ENCODE assay signal across 10 cellular contexts in genomic region chr12:1517007-1517406, GRCh38.
DNase-seq lines count a peak whose midpoint lies in the region; ATAC-seq and TF ChIP-seq lines count a peak whose summit lies in the region.
"Had no signal": no experiment of that assay in that cellular context is flagged by ENCODE, and none has a peak within 500 bp of the region (broad histone marks: within the 10 kb centered on the region; RNA-seq: fewer than 3 reads in every experiment).

No MANE protein-coding gene starts in this region.

- H3K79me2 ChIP-seq in OCI-LY7 (ENCODE audit: insufficient read depth, low read depth, low read length) = no peaks in the 10 kb centered on the region

- H3K4me3 Mint-ChIP-seq in activated naive CD4-positive, alpha-beta T cell treated with anti-CD3 and anti-CD28 coated beads for 36 hours = no peak overlapping the region

- H3K4me1 Mint-ChIP-seq in activated naive CD4-positive, alpha-beta T cell treated with anti-CD3 and anti-CD28 coated beads for 36 hours (ENCODE audit: low read depth) = no peaks in the 10 kb centered on the region

- H3K4me3 ChIP-seq in left ventricle myocardium inferior (no peak overlapping the region), OCI-LY7 (ENCODE audit: low read depth, low read length, poor library complexity, severe bottlenecking) (no peak overlapping the region), fibroblast of mammary gland (ENCODE audit: control insufficient read depth, low read depth, low read length) (no peak overlapping the region)

- no peak overlapping the region for H3K27ac Mint-ChIP-seq in activated naive CD4-positive, alpha-beta T cell treated with anti-CD3 and anti-CD28 coated beads for 36 hours

- H3K4me1 ChIP-seq in left ventricle myocardium inferior = no peaks in the 10 kb centered on the region
- peaks cover 13% of the 10 kb centered on the region for H3K4me1 ChIP-seq in OCI-LY7 (ENCODE audit: insufficient read depth, low read length, poor library complexity, severe bottlenecking)

- no peaks in the 10 kb centered on the region for H3K27me3 Mint-ChIP-seq in activated naive CD4-positive, alpha-beta T cell treated with anti-CD3 and anti-CD28 coated beads for 36 hours (ENCODE audit: low read depth)

- H4K20me1 ChIP-seq in OCI-LY7 (ENCODE audit: insufficient read depth, low read length) = no peaks in the 10 kb centered on the region

- no TSS peak for BruUV-seq in OCI-LY7 (replicated peaks; lab: Mats Ljungman, UMichigan)

- no peaks in the 10 kb centered on the region for H3K36me3 Mint-ChIP-seq in activated naive CD4-positive, alpha-beta T cell treated with anti-CD3 and anti-CD28 coated beads for 36 hours (ENCODE audit: low read depth)

- H3K9me3 Mint-ChIP-seq in activated naive CD4-positive, alpha-beta T cell treated with anti-CD3 and anti-CD28 coated beads for 36 hours = peaks cover 2% of the 10 kb centered on the region

- peaks cover 20% of the 10 kb centered on the region for H3K9me3 ChIP-seq in left ventricle myocardium inferior (replicated peaks)
- peaks cover 11% of the 10 kb centered on the region; the same call in 1 of the 2 replicates for H3K9me3 ChIP-seq in OCI-LY7 (ENCODE audit: low read length)

- CTCF ChIA-PET in OCI-LY7 (lab: Charles Lee; ENCODE audit: unreplicated experiment) = interaction anchor here (1.0 to 1.1 kb wide), 2 partner anchors 66 to 75 kb away, joined by 4 to 5 read pairs; no protein-coding TSS in a partner anchor
- CTCF ChIA-PET in activated naive CD4-positive, alpha-beta T cell treated with anti-CD3 and anti-CD28 coated beads for 36 hours (lab: Charles Lee) = interaction anchor here (0.9 to 1.7 kb wide), 5 partner anchors 9 to 71 kb away, joined by 3 to 6 read pairs (median 4); no protein-coding TSS in a partner anchor

- intact Hi-C loops in left ventricle myocardium inferior (cut with micrococcal nuclease) = no loop called here
- intact Hi-C loops in Right ventricle myocardium inferior (cut with DNase I) = no loop called here
- intact Hi-C loops in OCI-LY7 (cut with micrococcal nuclease; ENCODE audit: unreplicated experiment) = loop anchor here (1.0 to 2.0 kb wide), 3 partner anchors 66 to 398 kb away; no protein-coding TSS in a partner anchor
- intact Hi-C loops in activated naive CD4-positive, alpha-beta T cell treated with anti-CD3 and anti-CD28 coated beads for 36 hours (cut with micrococcal nuclease) = no loop called here

- H3K9me2 ChIP-seq in OCI-LY7 (ENCODE audit: insufficient read depth, low read length) = no peaks in the 10 kb centered on the region

- ATAC-seq in Right ventricle myocardium inferior (no peak), HG03460 (IDR thresholded peaks at IDR 0.05; ENCODE audit: unreplicated experiment) (no peak)

- 0 out of 2 replicates have a peak overlapping the region, but pooled peaks have one; percentile 6 for H3K4me2 ChIP-seq in OCI-LY7 (ENCODE audit: low read length)

- TF ChIP-seq CTCF in left ventricle myocardium inferior (IDR thresholded peaks at IDR 0.05; ENCODE audit: borderline replicate concordance) = peak; percentile 47
- TF ChIP-seq CTCF in OCI-LY7 (conservative IDR thresholded peaks at IDR 0.05; ENCODE audit: low read length) = peak; percentile 100
- TF ChIP-seq CTCF in fibroblast of mammary gland (conservative IDR thresholded peaks at IDR 0.05; ENCODE audit: control insufficient read depth, insufficient read depth, low read depth, low read length) = peak; percentile 55

- H3K27ac ChIP-seq in left ventricle myocardium inferior (replicated peaks) (no peak overlapping the region), OCI-LY7 (ENCODE audit: low read depth, low read length, poor library complexity, severe bottlenecking) (no peak overlapping the region)

- DNase-seq in left ventricle myocardium inferior (no peak), Right ventricle myocardium inferior (ENCODE audit: missing footprints) (no peak), OCI-LY7 (ENCODE audit: low spot score) (peak; percentile 75), fibroblast of mammary gland (ENCODE audit: low read depth) (peak; percentile 96), putamen (ENCODE audit: low spot score) (no peak), NCI-H526 treated with DMSO at 0.1 percent for 48 hours (lab: John Stamatoyannopoulos, UW) (no peak)
- DNase-seq in activated naive CD4-positive, alpha-beta T cell treated with anti-CD3 and anti-CD28 coated beads for 36 hours = no peak
- DNase-seq: activated gamma-delta T cell, left cardiac atrium had no signal

- H3K27me3 ChIP-seq in left ventricle myocardium inferior (ENCODE audit: low read depth) = peaks cover 25% of the 10 kb centered on the region

- peak overlapping the region; percentile 31; the same call in 1 of the 2 replicates for H2AFZ ChIP-seq in OCI-LY7 (ENCODE audit: low read length)

- H3K36me3 ChIP-seq in left ventricle myocardium inferior = no peaks in the 10 kb centered on the region
- no peaks in the 10 kb centered on the region for H3K36me3 ChIP-seq in OCI-LY7 (ENCODE audit: insufficient read depth, low read length)

- POLR2A ChIA-PET in OCI-LY7 (lab: Charles Lee) = interaction anchor here (1.0 to 1.8 kb wide), 2 partner anchors 17 to 66 kb away, joined by 3 to 4 read pairs; no protein-coding TSS in a partner anchor

Comparison
In these comparisons a context has a peak if more than half of its experiments do, and no peak if none do; other contexts are left out.
1. DNase-seq: peak in OCI-LY7 (single experiment) and fibroblast of mammary gland (single experiment); none in left ventricle myocardium inferior (single experiment), Right ventricle myocardium inferior (single experiment), putamen (single experiment), activated naive CD4-positive, alpha-beta T cell treated with anti-CD3 and anti-CD28 coated beads for 36 hours (single experiment) and NCI-H526 treated with DMSO at 0.1 percent for 48 hours (single experiment).
2. CTCF ChIP-seq: peak in every context shown above with its lines; median percentile 100 in OCI-LY7; 55 in fibroblast of mammary gland; 47 in left ventricle myocardium inferior.